ENCODE assay signal across 10 cellular contexts in genomic region chr1:26758358-26758757, GRCh38.
"Had no signal": no experiment of that assay in that cellular context is flagged by ENCODE, and none has a peak within 500 bp of the region (broad histone marks: within the 10 kb centered on the region; RNA-seq: fewer than 3 reads in every experiment).

No MANE protein-coding gene starts in this region.

- FAIRE-seq: islet of Langerhans had no signal

- ATAC-seq: stimulated activated naive CD8-positive, alpha-beta T cell treated with anti-CD3 and anti-CD28 coated beads, Interleukin-15, amount 100 ng/mL, for 72 hours; upper lobe of right lung had no signal

- H3K27me3 Mint-ChIP-seq: stimulated activated naive CD8-positive, alpha-beta T cell treated with anti-CD3 and anti-CD28 coated beads, Interleukin-15, amount 100 ng/mL, for 72 hours had no signal

- H3K4me3 Mint-ChIP-seq: stimulated activated naive CD8-positive, alpha-beta T cell treated with anti-CD3 and anti-CD28 coated beads, Interleukin-15, amount 100 ng/mL, for 72 hours had no signal

- DNase-seq: activated CD4-positive, CD25-positive, alpha-beta regulatory T cell; esophagus squamous epithelium; foreskin fibroblast; glutamatergic neuron; stimulated activated CD4-positive, alpha-beta T cell treated with anti-CD3 and anti-CD28 coated beads, Interleukin-2, amount 100 ng/mL, for 48 hours; stimulated activated CD8-positive, alpha-beta memory T cell treated with anti-CD3 and anti-CD28 coated beads, Interleukin-4, amount 100 ng/mL, for 48 hours; stimulated activated naive CD8-positive, alpha-beta T cell treated with anti-CD3 and anti-CD28 coated beads, Interleukin-15, amount 100 ng/mL, for 72 hours; testis; upper lobe of right lung had no signal

- H3K9me3 Mint-ChIP-seq: stimulated activated naive CD8-positive, alpha-beta T cell treated with anti-CD3 and anti-CD28 coated beads, Interleukin-15, amount 100 ng/mL, for 72 hours had no signal
